ENCODE assay signal across 8 cellular contexts in the genomic region with DNA sequence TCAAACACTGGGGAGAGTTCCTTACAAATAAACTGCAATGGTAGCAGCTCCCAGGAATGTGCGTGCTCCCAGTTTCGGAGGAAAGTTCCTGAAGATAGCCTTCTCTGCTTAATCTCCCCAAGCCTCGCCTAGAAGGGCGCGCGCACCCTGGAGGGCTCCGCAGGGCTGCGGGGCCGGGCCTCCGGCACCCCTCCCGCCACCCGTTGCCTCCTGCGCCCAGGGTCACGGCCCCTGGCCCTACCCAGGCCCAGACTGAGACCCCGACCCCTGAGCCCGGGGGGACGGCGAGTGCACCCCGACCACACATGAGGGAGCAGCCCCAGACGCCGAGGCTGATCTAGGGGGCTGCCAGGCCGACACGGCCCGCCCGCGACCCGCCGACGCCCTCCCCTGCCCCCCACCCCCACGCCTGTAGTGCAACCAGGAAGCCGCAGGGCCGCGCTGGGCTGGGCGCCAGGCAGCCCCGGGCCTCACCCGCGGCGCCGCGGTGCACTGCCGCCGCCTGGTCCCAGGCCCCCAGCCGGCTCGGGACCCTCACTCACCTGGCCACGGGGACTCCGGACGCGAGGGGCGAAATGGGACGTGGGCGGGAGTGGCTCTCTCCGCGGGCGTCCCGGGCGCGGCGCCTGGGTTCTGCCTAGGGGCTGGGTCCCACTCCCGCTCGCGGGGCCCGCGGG. TPM values are rescaled to one million over a fixed set of nuclear protein-coding genes. Genes with fewer than 3 reads are reported as not detected.
DNase-seq lines count a peak whose midpoint lies in the region; ATAC-seq and TF ChIP-seq lines count a peak whose summit lies in the region.

No MANE protein-coding gene starts in this region.

- H3K4me3 ChIP-seq in GM12875 (ENCODE audit: low read depth, low read length) (peak overlapping the region; percentile 76), GM23338 (peak overlapping the region; percentile 73), Loucy (ENCODE audit: low read length, poor library complexity, severe bottlenecking) (peak overlapping the region; percentile 90), left ventricle myocardium inferior (peak overlapping the region; percentile 90)

- H3K4me1 ChIP-seq in GM23338 (ENCODE audit: insufficient read depth) (peaks cover 41% of the 10 kb centered on the region), Loucy (ENCODE audit: insufficient read depth, low read length, poor library complexity, severe bottlenecking) (peaks cover 31% of the 10 kb centered on the region), left ventricle myocardium inferior (peaks cover 81% of the 10 kb centered on the region)

- H3K36me3 ChIP-seq in GM23338 (ENCODE audit: insufficient read depth) (no peaks in the 10 kb centered on the region; the same call in 1 of the 2 replicates), Loucy (ENCODE audit: insufficient read depth, low read length) (no peaks in the 10 kb centered on the region), left ventricle myocardium inferior (no peaks in the 10 kb centered on the region)

- no peak overlapping the region for H3K27ac Mint-ChIP-seq in GM23338

- H3K9me3 ChIP-seq in Loucy (ENCODE audit: insufficient read depth, low read depth, low read length) = no peaks in the 10 kb centered on the region
- H3K9me3 ChIP-seq in left ventricle myocardium inferior (replicated peaks) = no peaks in the 10 kb centered on the region

- H3K9me2 ChIP-seq in GM23338 (ENCODE audit: insufficient read depth) = no peaks in the 10 kb centered on the region
- no peaks in the 10 kb centered on the region for H3K9me2 ChIP-seq in Loucy (replicated peaks; ENCODE audit: low read depth, low read length)

- peak overlapping the region; percentile 88 for H3K4me2 ChIP-seq in GM23338
- peak overlapping the region; percentile 89 for H3K4me2 ChIP-seq in Loucy (ENCODE audit: low read depth, low read length, poor library complexity, severe bottlenecking)

- H3K4me1 Mint-ChIP-seq in GM23338 = peaks cover 54% of the 10 kb centered on the region

- H3K79me2 ChIP-seq in GM23338 (replicated peaks; ENCODE audit: insufficient read depth) (peaks cover 42% of the 10 kb centered on the region), Loucy (ENCODE audit: insufficient read depth, low read length) (peaks cover 59% of the 10 kb centered on the region)

- H3K4me3 Mint-ChIP-seq in GM23338 = peak overlapping the region; percentile 77

- H3K27me3 Mint-ChIP-seq in GM23338 (ENCODE audit: insufficient read depth, low read depth, poor library complexity) = peaks cover 19% of the 10 kb centered on the region

- DNase-seq in GM23338 (ENCODE audit: low spot score) (peak; percentile 60), left ventricle myocardium inferior (peak; percentile 50), retina (peak; percentile 39), MV-4-11 (lab: John Stamatoyannopoulos, UW) (no peak)
- peak; percentile 50 for DNase-seq in activated naive CD4-positive, alpha-beta T cell treated with anti-CD3 and anti-CD28 coated beads, Interleukin-2, amount 50 U/mL, for 16 hours
- DNase-seq in activated effector memory CD4-positive, alpha-beta T cell treated with anti-CD3 and anti-CD28 coated beads, Interleukin-2, amount 50 U/mL, for 16 hours = no peak

- no peak overlapping the region for H3K27ac ChIP-seq in GM23338 (ENCODE audit: low read depth)
- H3K27ac ChIP-seq in left ventricle myocardium inferior (replicated peaks) = peak overlapping the region; percentile 99

- intact Hi-C loops in left ventricle myocardium inferior (cut with micrococcal nuclease) = loop anchor here (5.0 kb wide), 1 partner anchor 48 kb away; no protein-coding TSS in a partner anchor

- H3K27me3 ChIP-seq in GM23338 (ENCODE audit: insufficient read depth) (peaks cover 31% of the 10 kb centered on the region), Loucy (ENCODE audit: insufficient read depth, low read length, poor library complexity, severe bottlenecking) (no peaks in the 10 kb centered on the region), left ventricle myocardium inferior (ENCODE audit: low read depth) (no peaks in the 10 kb centered on the region)

- no peak for TF ChIP-seq CTCF in GM12875 (IDR thresholded peaks at IDR 0.05; ENCODE audit: borderline replicate concordance, insufficient read depth, low read depth, low read length)
- no peak for TF ChIP-seq CTCF in GM23338 (conservative IDR thresholded peaks at IDR 0.05; ENCODE audit: low read depth in 2 of 2)
- no peak for TF ChIP-seq CTCF in Loucy (conservative IDR thresholded peaks at IDR 0.05; ENCODE audit: low read length)
- TF ChIP-seq CTCF in left ventricle myocardium inferior (IDR thresholded peaks at IDR 0.05; ENCODE audit: borderline replicate concordance) = no peak

- H4K20me1 ChIP-seq in GM23338 (replicated peaks; ENCODE audit: insufficient read depth) = peaks cover 18% of the 10 kb centered on the region
- H4K20me1 ChIP-seq in Loucy (ENCODE audit: insufficient read depth, low read length, poor library complexity, severe bottlenecking) = peaks cover 43% of the 10 kb centered on the region

- H3F3A ChIP-seq in GM23338 (replicated peaks; ENCODE audit: low read depth) (peaks cover 4% of the 10 kb centered on the region; the same call in 1 of the 2 replicates), Loucy (ENCODE audit: low read depth) (no peaks in the 10 kb centered on the region)

- peak overlapping the region; percentile 86 for H3K9ac ChIP-seq in Loucy (ENCODE audit: low read depth, low read length, poor library complexity, severe bottlenecking)

- H3K36me3 Mint-ChIP-seq in GM23338 (ENCODE audit: low read depth) = no peaks in the 10 kb centered on the region; the same call in 2 of the 3 replicates

- H3K9me3 Mint-ChIP-seq in GM23338 = no peaks in the 10 kb centered on the region

- peak overlapping the region; percentile 70; the same call in 1 of the 2 replicates for H2AFZ ChIP-seq in GM23338
- peak overlapping the region; percentile 69; the same call in 1 of the 2 replicates for H2AFZ ChIP-seq in Loucy (ENCODE audit: low read length)

- ATAC-seq in GM23338 = peak; percentile 29

TF ChIP-seq in GM23338, 12 proteins besides CTCF, POLR2A, EP300 and RAD21:
- no peak for TF ChIP-seq JUNB (IDR thresholded peaks at IDR 0.05; ENCODE audit: unreplicated experiment)
TF ChIP-seq in GM23338: peak in this region for 0.

RNA-seq across cellular contexts. Expression of a gene that starts 0.4 kb away (rescaled TPM):
- total RNA-seq in GM23338 (2014; rRNA removed; shearing (Covaris generic)) = 38.9 and 42.3 TPM in 2 replicates
- polyA plus RNA-seq in GM23338 (2016; fragmentation: Nextera tagmentation; extraction: Ambion mirVana) = 70.0 and 73.7 TPM in 2 replicates
- 390 TPM for total RNA-seq in left ventricle myocardium inferior

Comparison
In these comparisons a context has a peak if more than half of its experiments do, and no peak if none do; other contexts are left out.
1. DNase-seq: peak in GM23338 (single experiment), activated naive CD4-positive, alpha-beta T cell treated with anti-CD3 and anti-CD28 coated beads, Interleukin-2, amount 50 U/mL, for 16 hours (single experiment), left ventricle myocardium inferior (single experiment) and retina (single experiment); none in activated effector memory CD4-positive, alpha-beta T cell treated with anti-CD3 and anti-CD28 coated beads, Interleukin-2, amount 50 U/mL, for 16 hours (single experiment) and MV-4-11 (single experiment).
2. Peak in every context shown above with its lines, with median percentiles within 50 percentile points of each other: H3K4me3 ChIP-seq.